ENCODE assay signal across 8 cellular contexts in the genomic region with DNA sequence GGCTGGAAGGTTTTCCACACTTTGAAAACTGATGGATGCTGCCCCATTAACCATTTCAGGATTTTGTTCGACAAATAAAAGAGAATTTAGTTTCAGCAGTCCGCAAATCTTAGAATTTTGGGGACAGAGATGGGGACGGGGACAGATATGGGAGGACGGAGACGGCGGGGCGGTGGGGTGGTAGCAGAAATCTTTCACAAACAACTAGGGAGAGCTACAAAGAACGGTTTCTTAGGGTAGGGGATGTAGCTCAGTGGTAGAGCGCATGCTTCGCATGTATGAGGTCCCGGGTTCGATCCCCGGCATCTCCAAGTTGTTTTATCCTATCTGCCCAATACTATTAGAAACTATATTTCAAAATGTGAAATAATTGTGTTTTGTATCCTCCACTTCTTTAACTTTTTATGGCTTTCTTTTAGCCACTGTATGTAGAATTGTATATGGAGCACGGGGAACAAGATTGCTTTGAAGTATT. TPM values are rescaled to one million over a fixed set of nuclear protein-coding genes. Genes with fewer than 3 reads are reported as not detected.
A peak's percentile ranks its signal among the peaks of the same experiment; 100 is the strongest.
DNase-seq lines count a peak whose midpoint lies in the region; ATAC-seq and TF ChIP-seq lines count a peak whose summit lies in the region.

No MANE protein-coding gene starts in this region.

- CTCF ChIA-PET in activated CD4-positive, alpha-beta memory T cell treated with anti-CD3 and anti-CD28 coated beads, Interleukin-2, amount 10 ng/mL, durations not matched to agents 7 days and 5 days (lab: Charles Lee) = interaction anchor here (0.5 to 3.0 kb wide), 9 partner anchors 9 to 212 kb away, joined by 3 to 19 read pairs (median 4); a partner anchor contains a TSS

- no peak overlapping the region for H3K4me3 Mint-ChIP-seq in activated CD4-positive, alpha-beta memory T cell treated with anti-CD3 and anti-CD28 coated beads, Interleukin-2, amount 10 ng/mL, durations not matched to agents 7 days and 5 days
- H3K4me3 Mint-ChIP-seq in mesothelial cell of epicardium = no peak overlapping the region

- H3K4me3 ChIP-seq in endocrine pancreas (ENCODE audit: control insufficient read depth, insufficient read depth, low read length) = peak overlapping the region; percentile 88

- H3K9ac ChIP-seq in endocrine pancreas (ENCODE audit: control insufficient read depth, insufficient read depth, low read length) = no peak overlapping the region

- POLR2A ChIA-PET in activated CD4-positive, alpha-beta memory T cell treated with anti-CD3 and anti-CD28 coated beads, Interleukin-2, amount 10 ng/mL, durations not matched to agents 7 days and 5 days (lab: Charles Lee) = interaction anchor here (1.0 to 4.3 kb wide), 9 partner anchors 10 to 356 kb away, joined by 3 to 39 read pairs (median 4); a partner anchor contains a TSS

- no peaks in the 10 kb centered on the region for H3K4me1 ChIP-seq in endocrine pancreas (ENCODE audit: control insufficient read depth, insufficient read depth, low read length)

- TF ChIP-seq CTCF in mesothelial cell of epicardium (IDR thresholded peaks at IDR 0.05; ENCODE audit: unreplicated experiment) = no peak

- H3K27ac Mint-ChIP-seq in activated CD4-positive, alpha-beta memory T cell treated with anti-CD3 and anti-CD28 coated beads, Interleukin-2, amount 10 ng/mL, durations not matched to agents 7 days and 5 days = no peak overlapping the region
- H3K27ac Mint-ChIP-seq in mesothelial cell of epicardium = no peak overlapping the region

- no peaks in the 10 kb centered on the region for H3K9me3 ChIP-seq in endocrine pancreas (ENCODE audit: control insufficient read depth, low read length)

- H3K36me3 ChIP-seq in endocrine pancreas (ENCODE audit: control insufficient read depth, insufficient read depth, low read length) = no peaks in the 10 kb centered on the region

- no peaks in the 10 kb centered on the region for H3K27me3 Mint-ChIP-seq in activated CD4-positive, alpha-beta memory T cell treated with anti-CD3 and anti-CD28 coated beads, Interleukin-2, amount 10 ng/mL, durations not matched to agents 7 days and 5 days
- no peaks in the 10 kb centered on the region for H3K27me3 Mint-ChIP-seq in mesothelial cell of epicardium (ENCODE audit: low read depth)

- peak; percentile 27 for ATAC-seq in HG03457 (IDR thresholded peaks at IDR 0.05; ENCODE audit: unreplicated experiment)

- peak; percentile 70 for DNase-seq in activated gamma-delta T cell treated with Interleukin-2 at 50 U/mL for 16 hours
- no peak for DNase-seq in activated gamma-delta T cell (lab: John Stamatoyannopoulos, UW)
- peak; percentile 72 for DNase-seq in NCI-H774 (lab: John Stamatoyannopoulos, UW)
- peak; percentile 80 for DNase-seq in activated CD4-positive, alpha-beta memory T cell treated with anti-CD3 and anti-CD28 coated beads, Interleukin-2, amount 10 ng/mL, durations not matched to agents 7 days and 5 days
- DNase-seq in mesothelial cell of epicardium (ENCODE audit: low spot score in 2 of 2, unreplicated experiment in 2 of 2) = peak; percentile 59 to 83
- peak; percentile 48 to 59 for DNase-seq in stimulated activated CD8-positive, alpha-beta memory T cell treated with anti-CD3 and anti-CD28 coated beads, Interleukin-2, amount 100 ng/mL, for 1 hour (ENCODE audit: low read depth in 2 of 2)

- no peaks in the 10 kb centered on the region for H3K27me3 ChIP-seq in endocrine pancreas (ENCODE audit: control insufficient read depth, insufficient read depth, low read length)

- H3K9me3 Mint-ChIP-seq in activated CD4-positive, alpha-beta memory T cell treated with anti-CD3 and anti-CD28 coated beads, Interleukin-2, amount 10 ng/mL, durations not matched to agents 7 days and 5 days = no peaks in the 10 kb centered on the region
- no peaks in the 10 kb centered on the region for H3K9me3 Mint-ChIP-seq in mesothelial cell of epicardium

- H3K4me1 Mint-ChIP-seq in activated CD4-positive, alpha-beta memory T cell treated with anti-CD3 and anti-CD28 coated beads, Interleukin-2, amount 10 ng/mL, durations not matched to agents 7 days and 5 days = peaks cover 27% of the 10 kb centered on the region
- peaks cover 20% of the 10 kb centered on the region for H3K4me1 Mint-ChIP-seq in mesothelial cell of epicardium

- H3K36me3 Mint-ChIP-seq in activated CD4-positive, alpha-beta memory T cell treated with anti-CD3 and anti-CD28 coated beads, Interleukin-2, amount 10 ng/mL, durations not matched to agents 7 days and 5 days (ENCODE audit: low read depth) = no peaks in the 10 kb centered on the region
- H3K36me3 Mint-ChIP-seq in mesothelial cell of epicardium = no peaks in the 10 kb centered on the region

RNA-seq across cellular contexts. Expression of a gene that starts 15.1 kb away (rescaled TPM):
- 100 to 1,000 TPM; 108 to 109 TPM for total RNA-seq in activated CD4-positive, alpha-beta memory T cell treated with anti-CD3 and anti-CD28 coated beads, Interleukin-2, amount 10 ng/mL, durations not matched to agents 7 days and 5 days
- 49.4 to 60.5 TPM (median 54.1 TPM) in 3 replicates for total RNA-seq in mesothelial cell of epicardium

RNA-seq across cellular contexts. Expression of a gene that starts 43.5 kb away (rescaled TPM):
- total RNA-seq in activated CD4-positive, alpha-beta memory T cell treated with anti-CD3 and anti-CD28 coated beads, Interleukin-2, amount 10 ng/mL, durations not matched to agents 7 days and 5 days = 10 to 100 TPM; 26.3 to 26.8 TPM
- 21.8 to 22.6 TPM (median 21.9 TPM) in 3 replicates for total RNA-seq in mesothelial cell of epicardium

RNA-seq across cellular contexts. Expression of a gene that starts 53.2 kb away (rescaled TPM):
- not detected for total RNA-seq in activated CD4-positive, alpha-beta memory T cell treated with anti-CD3 and anti-CD28 coated beads, Interleukin-2, amount 10 ng/mL, durations not matched to agents 7 days and 5 days
- total RNA-seq in mesothelial cell of epicardium = 0.09 to 0.11 TPM in 2 of 3 replicates, not detected in the other
